In the genomic region with DNA sequence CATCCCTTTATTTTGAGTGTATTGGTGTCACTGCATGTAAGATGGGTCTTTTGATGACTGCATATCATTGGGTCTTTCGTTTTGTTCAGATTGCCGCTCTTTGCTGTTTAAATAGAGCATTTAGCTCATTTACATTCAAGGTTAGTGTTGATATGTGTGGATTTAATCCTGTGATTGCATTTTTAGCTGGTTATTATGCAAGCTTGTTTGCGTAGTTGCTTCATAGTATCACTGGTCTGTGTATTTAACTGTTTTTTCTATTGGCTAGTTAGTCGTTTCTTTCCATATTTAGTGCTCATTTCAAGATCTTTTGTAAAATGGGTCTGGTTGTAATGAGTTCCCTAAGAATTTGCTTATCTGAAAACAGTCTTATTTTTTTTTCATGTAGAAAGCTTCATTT, we compare ENCODE assay signal across 5 cellular contexts.
"Had no signal": no experiment of that assay in that cellular context is flagged by ENCODE, and none has a peak within 500 bp of the region (broad histone marks: within the 10 kb centered on the region; RNA-seq: fewer than 3 reads in every experiment).

No MANE protein-coding gene starts in this region.

- FAIRE-seq: HTR-8/SVneo, K562 had no signal

- DNase-seq: IMR-90, KBM-7 had no signal

- H3K27ac ChIP-seq: HL-60 had no signal

- ATAC-seq: K562 had no signal

- H3K4me3 ChIP-seq: K562 had no signal
